In the genomic region with DNA sequence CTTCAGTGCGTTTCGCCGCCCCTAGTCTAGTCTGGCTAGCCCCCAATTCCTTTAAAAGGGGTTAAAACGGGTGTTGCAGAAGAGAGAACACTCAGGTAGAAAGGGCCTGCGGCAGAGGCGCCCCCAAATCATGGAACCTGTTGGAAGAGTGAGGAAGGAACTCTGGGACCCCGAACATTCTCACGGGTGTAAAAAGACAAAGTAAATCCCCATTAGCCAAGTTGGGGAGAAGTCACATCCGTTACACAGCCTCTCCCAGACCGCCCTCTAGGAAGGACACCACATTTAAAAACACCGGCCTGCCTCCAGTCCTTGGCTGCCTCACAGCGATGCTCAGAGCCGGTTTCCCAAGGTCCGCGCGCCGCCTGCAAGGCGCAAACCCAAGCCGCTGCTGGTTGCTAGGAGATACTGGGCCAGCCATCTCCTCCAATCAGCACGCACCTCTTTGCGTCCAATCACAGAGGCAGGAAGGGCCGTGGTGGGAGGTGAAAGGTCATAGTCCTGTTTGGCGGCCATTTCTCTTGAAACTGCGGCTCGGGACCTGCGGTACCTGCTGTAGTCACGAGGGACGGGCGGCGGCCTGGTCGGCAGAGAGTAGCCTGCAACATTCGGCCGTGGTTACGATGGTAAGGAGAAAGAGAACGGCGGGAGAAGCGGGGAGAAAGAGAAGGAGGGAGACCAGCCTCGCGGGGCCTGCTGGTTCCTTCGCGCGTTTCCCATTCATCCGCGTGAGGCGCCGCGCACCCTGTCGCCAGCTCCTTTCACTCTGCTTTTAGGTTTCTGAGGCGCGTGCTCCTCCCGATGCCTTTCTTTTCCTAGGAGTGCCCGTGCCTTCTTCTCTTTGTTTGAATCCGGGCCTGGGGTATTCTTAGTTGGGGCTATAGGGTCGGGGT, we compare ENCODE assay signal across 8 cellular contexts. TPM values are rescaled to one million over a fixed set of nuclear protein-coding genes. Genes with fewer than 3 reads are reported as not detected.
DNase-seq lines count a peak whose midpoint lies in the region; ATAC-seq and TF ChIP-seq lines count a peak whose summit lies in the region.

Gene SNRPF (plus strand): TSS at position 502 of the 893 bp plus-strand sequence. CDS start 122 bp downstream, at position 624.

- peaks cover 13 to 26% of the 10 kb centered on the region in 2 donors for H3K4me1 ChIP-seq in left lung

- H3K36me3 Mint-ChIP-seq in CD4-positive, alpha-beta T cell (ENCODE audit: low read depth) = peaks cover 35% of the 10 kb centered on the region

- H3K4me1 Mint-ChIP-seq in CD4-positive, alpha-beta T cell (ENCODE audit: low read depth) = peaks cover 12% of the 10 kb centered on the region

- TF ChIP-seq CTCF in CD4-positive, alpha-beta T cell (IDR thresholded peaks at IDR 0.05) = no peak
- TF ChIP-seq CTCF in left lung (IDR thresholded peaks at IDR 0.05) = no peak

- peak within 1 kb of the TSS; percentile 63 to 90 for H3K4me3 ChIP-seq in left lung

- H3K4me3 Mint-ChIP-seq in CD4-positive, alpha-beta T cell = no peak within 1 kb of the TSS

- no peaks in the 10 kb centered on the region for H3K9me3 Mint-ChIP-seq in CD4-positive, alpha-beta T cell

- peaks cover 0 to 28% of the 10 kb centered on the region in 2 donors for H3K36me3 ChIP-seq in left lung

- no peak within 1 kb of the TSS for H3K27ac Mint-ChIP-seq in CD4-positive, alpha-beta T cell

- H3K9me3 ChIP-seq in CD4-positive, alpha-beta T cell (ENCODE audit: control insufficient read depth, low read length) = no peaks in the 10 kb centered on the region
- no peaks in the 10 kb centered on the region for H3K9me3 ChIP-seq in left lung

- H3K27ac ChIP-seq in CD4-positive, alpha-beta T cell (ENCODE audit: low read depth, low read length) = peak within 1 kb of the TSS; percentile 49
- H3K27ac ChIP-seq in left lung = peak within 1 kb of the TSS; percentile 83

- H3K27me3 ChIP-seq in CD4-positive, alpha-beta T cell (ENCODE audit: control insufficient read depth, insufficient read depth, low read length) = no peaks in the 10 kb centered on the region
- H3K27me3 ChIP-seq in left lung = peaks cover 0 to 17% of the 10 kb centered on the region in 2 donors

- POLR2A ChIA-PET in CD4-positive, alpha-beta T cell (lab: Charles Lee) = interaction anchor here (1.0 kb wide), 2 partner anchors 84 to 542 kb away, joined by 3 to 11 read pairs; partner anchors contain the start of genes AMDHD1 and CCDC38

- peaks cover 4% of the 10 kb centered on the region for H3K27me3 Mint-ChIP-seq in CD4-positive, alpha-beta T cell

- intact Hi-C loops in CD4-positive, alpha-beta T cell (cut with DNase I, micrococcal nuclease) = loop anchor here (1.0 to 10.0 kb wide), 12 partner anchors 84 to 1594 kb away; partner anchors contain the start of genes LTA4H (in 2 of the 2), AMDHD1 (in 1 of the 2), CCDC38 (in 1 of the 2) and FGD6 (in 1 of the 2)
- intact Hi-C loops in left lung (cut with DNase I) = no loop called here

- DNase-seq in CD4-positive, alpha-beta T cell = peak; percentile 84 to 93 (median 90)
- DNase-seq in NCI-H748 treated with DMSO at 0.1 percent for 48 hours (lab: John Stamatoyannopoulos, UW) (peak; percentile 97), dermis microvascular lymphatic vessel endothelial cell (ENCODE audit: low read depth in 2 of 2) (peak; percentile 92 to 97), left lung (peak; percentile 95)
- DNase-seq in activated CD4-positive, alpha-beta T cell treated with anti-CD3 and anti-CD28 coated beads, Interleukin-2, amount 50 U/mL, for 24 hours (ENCODE audit: low read depth in 1 of 2, low spot score in 1 of 2) = peak; percentile 84 to 93
- DNase-seq in stimulated activated CD4-positive, alpha-beta T cell treated with anti-CD3 and anti-CD28 coated beads, Interleukin-2, amount 100 ng/mL, for 48 hours = peak; percentile 85 to 90

- CTCF ChIA-PET in CD4-positive, alpha-beta T cell (lab: Charles Lee) = interaction anchor here (1.3 kb wide), 1 partner anchor 140 kb away, joined by 3 read pairs; no protein-coding TSS in a partner anchor

- ATAC-seq in CD4-positive, alpha-beta T cell (ENCODE audit: poor library complexity) = peak; percentile 93
- ATAC-seq in GM19397 (IDR thresholded peaks at IDR 0.05; ENCODE audit: unreplicated experiment) (peak; percentile 99), HG03565 (IDR thresholded peaks at IDR 0.05; ENCODE audit: unreplicated experiment) (peak; percentile 99), left lung (peak; percentile 99)

RNA-seq across cellular contexts. Expression of gene SNRPF, which starts in this region (rescaled TPM):
- 10 to 100 TPM; 40.9 to 44.0 TPM for total RNA-seq in CD4-positive, alpha-beta T cell
- total RNA-seq in dermis microvascular lymphatic vessel endothelial cell = 13.3 and 24.5 TPM in 2 replicates
- 10 to 100 TPM; 16.4 to 25.4 TPM for total RNA-seq in left lung

Comparison
In these comparisons a context has a peak if more than half of its experiments do, and no peak if none do; other contexts are left out.
1. Peak in every context shown above with its lines: DNase-seq, ATAC-seq, H3K4me3 ChIP-seq and H3K27ac ChIP-seq.
2. intact Hi-C loops: an anchor here in CD4-positive, alpha-beta T cell (1.0 to 10.0 kb wide); none called in left lung.